ENCODE assay signal across 8 cellular contexts in the genomic region with DNA sequence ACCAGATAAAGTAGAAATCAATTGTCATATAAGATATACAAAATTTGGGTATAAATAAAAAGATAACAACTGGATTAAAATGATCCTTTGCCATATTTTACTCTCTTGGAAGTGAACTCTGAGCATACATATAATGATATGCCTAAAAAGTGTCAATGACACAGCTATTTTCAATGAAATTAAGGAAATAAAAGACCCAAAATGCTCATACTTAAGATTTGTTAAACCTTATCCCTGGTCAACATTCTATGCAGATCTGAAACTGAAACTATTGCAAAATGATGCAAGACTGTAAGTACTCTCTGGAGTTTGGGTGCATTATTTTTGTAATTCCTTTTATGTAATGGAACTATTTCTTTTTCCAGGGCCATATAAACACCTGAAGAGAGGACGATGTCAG.
DNase-seq lines count a peak whose midpoint lies in the region; ATAC-seq and TF ChIP-seq lines count a peak whose summit lies in the region.

No MANE protein-coding gene starts in this region.

- TF ChIP-seq POLR2A in NB4 (IDR thresholded peaks at IDR 0.05; ENCODE audit: extremely low read depth, insufficient read length) = no peak

- peak overlapping the region; percentile 78 for H3K4me2 ChIP-seq in skeletal muscle satellite cell (ENCODE audit: low read length)

- H3K27me3 Mint-ChIP-seq in nephron progenitor cell (ENCODE audit: low read depth, poor library complexity) = no peaks in the 10 kb centered on the region

- H3K27me3 ChIP-seq in skeletal muscle satellite cell (ENCODE audit: control insufficient read depth, insufficient read depth, low read length) (no peaks in the 10 kb centered on the region), SJCRH30 (peaks cover 4% of the 10 kb centered on the region; the same call in 1 of the 2 replicates)

- H3K4me1 Mint-ChIP-seq in nephron progenitor cell = peaks cover 35% of the 10 kb centered on the region

- TF ChIP-seq CTCF in NB4 (IDR thresholded peaks at IDR 0.05; ENCODE audit: low read depth, low read length) (no peak), nephron progenitor cell (IDR thresholded peaks at IDR 0.05) (no peak), GM13976 (IDR thresholded peaks at IDR 0.05; ENCODE audit: borderline replicate concordance, control extremely low read depth, extremely low read depth, insufficient read depth, missing control alignments) (no peak)

- peak; percentile 28 for DNase-seq in NB4 (ENCODE audit: low read depth)
- no peak for DNase-seq in nephron progenitor cell
- DNase-seq in GM13976 (ENCODE audit: low spot score) = no peak
- DNase-seq in SJCRH30 = no peak
- DNase-seq in NCI-H510A (lab: John Stamatoyannopoulos, UW) = no peak

- H3K9me3 ChIP-seq in skeletal muscle satellite cell (replicated peaks; ENCODE audit: low read length) (no peaks in the 10 kb centered on the region), SJCRH30 (replicated peaks) (no peaks in the 10 kb centered on the region)

- H3K9ac ChIP-seq in skeletal muscle satellite cell (ENCODE audit: low read depth, low read length) = peak overlapping the region; percentile 80

- H3K36me3 ChIP-seq in skeletal muscle satellite cell (ENCODE audit: insufficient read depth, low read length) (no peaks in the 10 kb centered on the region), SJCRH30 (no peaks in the 10 kb centered on the region)

- no peak overlapping the region for H3K4me3 Mint-ChIP-seq in nephron progenitor cell

- ATAC-seq in GM18867 (IDR thresholded peaks at IDR 0.05; ENCODE audit: unreplicated experiment) = peak; percentile 29

- H3K9me3 Mint-ChIP-seq in nephron progenitor cell = no peaks in the 10 kb centered on the region

- in situ Hi-C loops in GM13976 (cut with MboI; ENCODE audit: low sequenced_read_pairs, unreplicated experiment) = no loop called here

- H3K4me1 ChIP-seq in skeletal muscle satellite cell (ENCODE audit: control insufficient read depth, insufficient read depth, low read length) (peaks cover 24% of the 10 kb centered on the region), SJCRH30 (no peaks in the 10 kb centered on the region)

- no peak overlapping the region for H3K27ac Mint-ChIP-seq in nephron progenitor cell

- H3K4me3 ChIP-seq in NB4 (ENCODE audit: low read depth, low read length) = no peak overlapping the region
- H3K4me3 ChIP-seq in skeletal muscle satellite cell (ENCODE audit: low read length) = peak overlapping the region; percentile 53
- H3K4me3 ChIP-seq in SJCRH30 = no peak overlapping the region

- H3K27ac ChIP-seq in cingulate gyrus (ENCODE audit: low read depth, low read length) (peak overlapping the region; percentile 95), SJCRH30 (no peak overlapping the region)

- H3K36me3 Mint-ChIP-seq in nephron progenitor cell (ENCODE audit: low read depth) = no peaks in the 10 kb centered on the region
